In the genomic region with DNA sequence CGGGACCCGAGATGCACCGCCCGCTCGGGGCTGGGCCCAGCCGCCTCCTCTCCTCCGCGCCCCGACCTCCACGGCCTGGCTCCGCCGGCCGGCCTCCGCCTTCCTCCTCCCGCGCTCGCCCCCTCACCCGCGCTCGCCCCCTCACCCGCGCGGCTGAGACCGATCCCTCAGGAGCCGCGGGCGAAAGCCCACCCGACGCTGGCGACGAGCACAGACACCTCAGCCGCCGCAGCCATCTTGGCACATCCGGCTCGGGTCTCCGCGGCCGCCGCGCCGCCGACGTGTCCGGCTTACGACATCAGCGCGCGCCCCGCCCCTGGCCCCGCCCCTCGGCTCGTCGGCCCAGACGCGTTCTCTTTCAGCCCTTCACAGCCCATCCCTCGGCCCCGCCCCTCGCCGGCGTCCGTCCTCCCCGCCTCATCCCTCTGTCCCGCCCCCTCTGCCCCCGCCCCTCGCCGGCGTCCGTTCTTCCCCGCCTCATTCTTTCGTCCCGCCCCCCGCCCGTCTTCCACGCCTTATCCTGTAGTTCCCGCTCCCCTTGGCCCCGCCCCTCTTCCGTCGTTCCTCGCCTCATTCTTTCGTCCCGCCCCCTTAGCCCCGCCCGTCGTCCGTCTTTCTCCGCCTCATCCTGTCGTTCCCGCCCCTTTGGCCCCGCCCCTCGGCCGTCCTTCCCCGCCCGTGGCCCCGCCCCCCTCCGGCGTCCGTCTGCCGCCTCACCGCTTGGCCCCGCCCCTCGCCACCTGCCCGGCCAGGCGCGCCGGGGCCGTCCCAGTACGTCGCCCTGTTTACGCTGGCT, we compare ENCODE assay signal across 8 cellular contexts. TPM values are rescaled to one million over a fixed set of nuclear protein-coding genes. Genes with fewer than 3 reads are reported as not detected.
DNase-seq lines count a peak whose midpoint lies in the region; ATAC-seq and TF ChIP-seq lines count a peak whose summit lies in the region.

A gene with protein sequence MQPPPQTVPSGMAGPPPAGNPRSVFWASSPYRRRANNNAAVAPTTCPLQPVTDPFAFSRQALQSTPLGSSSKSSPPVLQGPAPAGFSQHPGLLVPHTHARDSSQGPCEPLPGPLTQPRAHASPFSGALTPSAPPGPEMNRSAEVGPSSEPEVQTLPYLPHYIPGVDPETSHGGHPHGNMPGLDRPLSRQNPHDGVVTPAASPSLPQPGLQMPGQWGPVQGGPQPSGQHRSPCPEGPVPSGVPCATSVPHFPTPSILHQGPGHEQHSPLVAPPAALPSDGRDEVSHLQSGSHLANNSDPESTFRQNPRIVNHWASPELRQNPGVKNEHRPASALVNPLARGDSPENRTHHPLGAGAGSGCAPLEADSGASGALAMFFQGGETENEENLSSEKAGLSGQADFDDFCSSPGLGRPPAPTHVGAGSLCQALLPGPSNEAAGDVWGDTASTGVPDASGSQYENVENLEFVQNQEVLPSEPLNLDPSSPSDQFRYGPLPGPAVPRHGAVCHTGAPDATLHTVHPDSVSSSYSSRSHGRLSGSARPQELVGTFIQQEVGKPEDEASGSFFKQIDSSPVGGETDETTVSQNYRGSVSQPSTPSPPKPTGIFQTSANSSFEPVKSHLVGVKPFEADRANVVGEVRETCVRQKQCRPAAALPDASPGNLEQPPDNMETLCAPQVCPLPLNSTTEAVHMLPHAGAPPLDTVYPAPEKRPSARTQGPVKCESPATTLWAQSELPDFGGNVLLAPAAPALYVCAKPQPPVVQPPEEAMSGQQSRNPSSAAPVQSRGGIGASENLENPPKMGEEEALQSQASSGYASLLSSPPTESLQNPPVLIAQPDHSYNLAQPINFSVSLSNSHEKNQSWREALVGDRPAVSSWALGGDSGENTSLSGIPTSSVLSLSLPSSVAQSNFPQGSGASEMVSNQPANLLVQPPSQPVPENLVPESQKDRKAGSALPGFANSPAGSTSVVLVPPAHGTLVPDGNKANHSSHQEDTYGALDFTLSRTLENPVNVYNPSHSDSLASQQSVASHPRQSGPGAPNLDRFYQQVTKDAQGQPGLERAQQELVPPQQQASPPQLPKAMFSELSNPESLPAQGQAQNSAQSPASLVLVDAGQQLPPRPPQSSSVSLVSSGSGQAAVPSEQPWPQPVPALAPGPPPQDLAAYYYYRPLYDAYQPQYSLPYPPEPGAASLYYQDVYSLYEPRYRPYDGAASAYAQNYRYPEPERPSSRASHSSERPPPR (N-terminal part only) (minus strand): TSS at position 248 of the 796 bp plus-strand sequence. CDS start 5,425 bp downstream, outside the sequence.

- peak within 1 kb of the TSS; percentile 100 for H3K27ac ChIP-seq in left ventricle myocardium inferior (replicated peaks)
- H3K27ac ChIP-seq in upper lobe of right lung: peak within 1 kb of the TSS; percentile 96

- peak within 1 kb of the TSS; percentile 97 for H3K4me3 Mint-ChIP-seq in T-helper 1 cell treated with Interleukin-12 subunit alpha and Interleukin-12 subunit beta and Interleukin-4 antibody, amounts not matched to agents 30 μg/mL and 1 μg/mL, for 36 hours
- peak within 1 kb of the TSS; percentile 96 for H3K4me3 Mint-ChIP-seq in progenitor cell of endocrine pancreas (ENCODE audit: low read depth)

- intact Hi-C loops in left ventricle myocardium inferior (cut with micrococcal nuclease) (no loop called here), upper lobe of right lung (cut with DNase I) (no loop called here)

- peak within 1 kb of the TSS; percentile 97 for H3K27ac Mint-ChIP-seq in T-helper 1 cell treated with Interleukin-12 subunit alpha and Interleukin-12 subunit beta and Interleukin-4 antibody, amounts not matched to agents 30 μg/mL and 1 μg/mL, for 36 hours
- peak within 1 kb of the TSS; percentile 100 for H3K27ac Mint-ChIP-seq in progenitor cell of endocrine pancreas

- H3K9me3 Mint-ChIP-seq in T-helper 1 cell treated with Interleukin-12 subunit alpha and Interleukin-12 subunit beta and Interleukin-4 antibody, amounts not matched to agents 30 μg/mL and 1 μg/mL, for 36 hours: no peaks in the 10 kb centered on the region
- H3K9me3 Mint-ChIP-seq in progenitor cell of endocrine pancreas (ENCODE audit: low read depth): no peaks in the 10 kb centered on the region

- no peak for TF ChIP-seq CTCF in left ventricle myocardium inferior (IDR thresholded peaks at IDR 0.05; ENCODE audit: borderline replicate concordance)
- TF ChIP-seq CTCF in progenitor cell of endocrine pancreas (IDR thresholded peaks at IDR 0.05; ENCODE audit: unreplicated experiment): no peak
- no peak for TF ChIP-seq CTCF in upper lobe of right lung (IDR thresholded peaks at IDR 0.05)

- ATAC-seq in GM18498 (IDR thresholded peaks at IDR 0.05; ENCODE audit: unreplicated experiment) (peak; percentile 58), HG02938 (IDR thresholded peaks at IDR 0.05; ENCODE audit: unreplicated experiment) (peak; percentile 55), upper lobe of right lung (peak; percentile 87)

- H3K36me3 ChIP-seq in left ventricle myocardium inferior: peaks cover 2% of the 10 kb centered on the region
- peaks cover 20% of the 10 kb centered on the region for H3K36me3 ChIP-seq in upper lobe of right lung

- H3K27me3 ChIP-seq in left ventricle myocardium inferior (ENCODE audit: low read depth) (no peaks in the 10 kb centered on the region), upper lobe of right lung (no peaks in the 10 kb centered on the region)

- peaks cover 8% of the 10 kb centered on the region for H3K27me3 Mint-ChIP-seq in T-helper 1 cell treated with Interleukin-12 subunit alpha and Interleukin-12 subunit beta and Interleukin-4 antibody, amounts not matched to agents 30 μg/mL and 1 μg/mL, for 36 hours (ENCODE audit: low read depth)
- H3K27me3 Mint-ChIP-seq in progenitor cell of endocrine pancreas: peaks cover 11% of the 10 kb centered on the region

- DNase-seq in NCI-H1694 treated with DMSO at 0.1 percent for 48 hours (lab: John Stamatoyannopoulos, UW) (peak; percentile 96), amniotic stem cell (lab: John Stamatoyannopoulos, UW) (peak; percentile 98), left ventricle myocardium inferior (peak; percentile 99), progenitor cell of endocrine pancreas (ENCODE audit: low spot score, unreplicated experiment) (peak; percentile 99), upper lobe of right lung (peak; percentile 100)

- H3K36me3 Mint-ChIP-seq in T-helper 1 cell treated with Interleukin-12 subunit alpha and Interleukin-12 subunit beta and Interleukin-4 antibody, amounts not matched to agents 30 μg/mL and 1 μg/mL, for 36 hours (ENCODE audit: low read depth): peaks cover 4% of the 10 kb centered on the region
- peaks cover 1% of the 10 kb centered on the region for H3K36me3 Mint-ChIP-seq in progenitor cell of endocrine pancreas (ENCODE audit: insufficient read depth)

- H3K4me3 ChIP-seq in left ventricle myocardium inferior (peak within 1 kb of the TSS; percentile 99), upper lobe of right lung (peak within 1 kb of the TSS; percentile 86)

- H3K9me3 ChIP-seq in left ventricle myocardium inferior (replicated peaks) (no peaks in the 10 kb centered on the region), upper lobe of right lung (no peaks in the 10 kb centered on the region)

- H3K4me1 ChIP-seq in left ventricle myocardium inferior (peaks cover 58% of the 10 kb centered on the region), upper lobe of right lung (peaks cover 23% of the 10 kb centered on the region)

- H3K4me1 Mint-ChIP-seq in T-helper 1 cell treated with Interleukin-12 subunit alpha and Interleukin-12 subunit beta and Interleukin-4 antibody, amounts not matched to agents 30 μg/mL and 1 μg/mL, for 36 hours (ENCODE audit: low read depth): peaks cover 21% of the 10 kb centered on the region
- H3K4me1 Mint-ChIP-seq in progenitor cell of endocrine pancreas (ENCODE audit: low read depth): peaks cover 25% of the 10 kb centered on the region

RNA-seq across cellular contexts. Expression of the gene that starts here (rescaled TPM):
- total RNA-seq in left ventricle myocardium inferior (23.4 TPM), progenitor cell of endocrine pancreas (76.1 and 78.8 TPM in 2 replicates), upper lobe of right lung (63.7 TPM)

Comparison
In these comparisons a context has a peak if more than half of its experiments do, and no peak if none do; other contexts are left out.
1. Peak in every context shown above with its lines: DNase-seq, ATAC-seq, H3K4me3 ChIP-seq and H3K27ac ChIP-seq.